ENCODE assay signal across 1 cellular context in the genomic region with DNA sequence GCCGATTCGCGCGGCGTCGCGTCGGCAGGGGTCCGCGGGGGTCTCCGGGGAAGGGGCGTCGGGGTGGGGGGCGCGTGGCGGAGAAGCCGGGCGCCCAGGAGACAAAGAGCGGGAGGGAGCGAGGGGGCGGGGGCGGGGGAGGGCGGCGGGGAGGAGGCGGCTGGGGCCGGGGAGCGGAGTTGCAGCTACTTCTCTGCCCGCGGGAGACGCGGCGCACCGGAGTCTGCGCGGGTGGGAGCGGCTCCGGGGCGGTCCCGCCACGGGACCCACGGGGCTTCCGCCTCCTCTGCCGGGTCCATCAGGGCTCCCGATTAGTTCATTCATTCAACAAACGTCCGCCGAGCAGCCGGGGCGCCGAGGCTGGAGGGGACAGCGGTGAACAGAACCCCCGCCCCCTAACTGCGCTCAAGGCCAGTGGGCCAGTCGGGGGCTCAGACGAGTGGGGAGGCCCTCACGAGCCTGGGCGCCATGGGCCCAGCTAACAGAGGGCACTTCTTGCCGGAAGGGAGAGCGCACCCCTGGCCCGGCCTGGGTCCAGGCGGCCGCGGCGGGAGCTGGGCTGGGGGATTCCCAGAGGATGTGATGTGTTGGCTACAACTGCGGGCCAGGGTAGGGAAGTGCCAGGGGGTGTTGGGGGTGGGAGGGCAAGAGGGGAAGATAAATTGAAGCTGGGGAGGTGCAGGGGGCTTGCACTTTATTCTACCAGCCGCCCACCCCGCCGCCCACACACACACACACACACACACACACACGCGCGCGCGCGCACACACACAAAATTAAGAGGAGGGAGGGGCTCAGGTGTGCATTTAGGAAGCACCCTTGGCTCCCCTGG.
A peak's percentile ranks its signal among the peaks of the same experiment; 100 is the strongest.
TF ChIP-seq lines count a peak whose summit lies in the region.

SAMD14 (minus strand) TSS at position 215 of the 832 bp plus-strand sequence. CDS start 5,201 bp downstream, outside the sequence.

TF ChIP-seq in GM12878, 131 proteins besides CTCF, POLR2A, EP300 and RAD21 (continued from another document):
- TF ChIP-seq, protein P1, sequence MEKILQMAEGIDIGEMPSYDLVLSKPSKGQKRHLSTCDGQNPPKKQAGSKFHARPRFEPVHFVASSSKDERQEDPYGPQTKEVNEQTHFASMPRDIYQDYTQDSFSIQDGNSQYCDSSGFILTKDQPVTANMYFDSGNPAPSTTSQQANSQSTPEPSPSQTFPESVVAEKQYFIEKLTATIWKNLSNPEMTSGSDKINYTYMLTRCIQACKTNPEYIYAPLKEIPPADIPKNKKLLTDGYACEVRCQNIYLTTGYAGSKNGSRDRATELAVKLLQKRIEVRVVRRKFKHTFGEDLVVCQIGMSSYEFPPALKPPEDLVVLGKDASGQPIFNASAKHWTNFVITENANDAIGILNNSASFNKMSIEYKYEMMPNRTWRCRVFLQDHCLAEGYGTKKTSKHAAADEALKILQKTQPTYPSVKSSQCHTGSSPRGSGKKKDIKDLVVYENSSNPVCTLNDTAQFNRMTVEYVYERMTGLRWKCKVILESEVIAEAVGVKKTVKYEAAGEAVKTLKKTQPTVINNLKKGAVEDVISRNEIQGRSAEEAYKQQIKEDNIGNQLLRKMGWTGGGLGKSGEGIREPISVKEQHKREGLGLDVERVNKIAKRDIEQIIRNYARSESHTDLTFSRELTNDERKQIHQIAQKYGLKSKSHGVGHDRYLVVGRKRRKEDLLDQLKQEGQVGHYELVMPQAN (conservative IDR thresholded peaks at IDR 0.05): peak; percentile 56
- TF ChIP-seq RFX5 (IDR thresholded peaks at IDR 0.05; ENCODE audit: low read depth, low read length) (no peak), BCLAF1 (IDR thresholded peaks at IDR 0.05) (no peak), FOXK2 (IDR thresholded peaks at IDR 0.05) (no peak), LARP7 (IDR thresholded peaks at IDR 0.05) (peak; percentile 50; the same call in 1 of the 2 replicates), GATAD2B (conservative IDR thresholded peaks at IDR 0.05; ENCODE audit: low read depth) (0 out of 2 replicates have a peak, but pooled peaks have one; percentile 58), CEBPB (IDR thresholded peaks at IDR 0.05; ENCODE audit: borderline replicate concordance in 1 of 2, low read depth in 2 of 2, low read length in 2 of 2) (no peak), EGR1 (IDR thresholded peaks at IDR 0.05; ENCODE audit: borderline replicate concordance in 1 of 2, low read depth in 2 of 2, low read length in 2 of 2) (peak in 1 of 2 experiments; percentile 61; a peak in 2 of 3 replicates), IKZF1 (conservative IDR thresholded peaks at IDR 0.05) (peak; percentile 50), BHLHE40 (IDR thresholded peaks at IDR 0.05; ENCODE audit: borderline replicate concordance in 1 of 2, low read depth in 2 of 2, low read length in 1 of 2) (peak in 1 of 2 experiments; percentile 34; a peak in 1 of 4 replicates), HDAC6 (IDR thresholded peaks at IDR 0.05; ENCODE audit: unreplicated experiment) (no peak), BACH1 (IDR thresholded peaks at IDR 0.05; ENCODE audit: borderline replicate concordance) (peak; percentile 40), POLR2AphosphoS2 (IDR thresholded peaks at IDR 0.05; ENCODE audit: low read depth, low read length) (no peak), ZNF217 (IDR thresholded peaks at IDR 0.05) (no peak), SIX5 (IDR thresholded peaks at IDR 0.05; ENCODE audit: low read depth, low read length, severe bottlenecking) (no peak), NRF1 (conservative IDR thresholded peaks at IDR 0.05; ENCODE audit: low read depth, low read length) (0 out of 2 replicates have a peak, but pooled peaks have one; percentile 26), SMARCA5 (IDR thresholded peaks at IDR 0.05) (no peak), ZNF207 (IDR thresholded peaks at IDR 0.05; ENCODE audit: borderline replicate concordance) (no peak), ZNF622 (IDR thresholded peaks at IDR 0.05) (no peak), CHD2 (IDR thresholded peaks at IDR 0.05; ENCODE audit: borderline replicate concordance, low read depth, low read length) (0 out of 2 replicates have a peak, but pooled peaks have one; percentile 23)
- TF ChIP-seq, protein P2, sequence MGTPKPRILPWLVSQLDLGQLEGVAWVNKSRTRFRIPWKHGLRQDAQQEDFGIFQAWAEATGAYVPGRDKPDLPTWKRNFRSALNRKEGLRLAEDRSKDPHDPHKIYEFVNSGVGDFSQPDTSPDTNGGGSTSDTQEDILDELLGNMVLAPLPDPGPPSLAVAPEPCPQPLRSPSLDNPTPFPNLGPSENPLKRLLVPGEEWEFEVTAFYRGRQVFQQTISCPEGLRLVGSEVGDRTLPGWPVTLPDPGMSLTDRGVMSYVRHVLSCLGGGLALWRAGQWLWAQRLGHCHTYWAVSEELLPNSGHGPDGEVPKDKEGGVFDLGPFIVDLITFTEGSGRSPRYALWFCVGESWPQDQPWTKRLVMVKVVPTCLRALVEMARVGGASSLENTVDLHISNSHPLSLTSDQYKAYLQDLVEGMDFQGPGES (IDR thresholded peaks at IDR 0.05): no peak
